In the genomic region with DNA sequence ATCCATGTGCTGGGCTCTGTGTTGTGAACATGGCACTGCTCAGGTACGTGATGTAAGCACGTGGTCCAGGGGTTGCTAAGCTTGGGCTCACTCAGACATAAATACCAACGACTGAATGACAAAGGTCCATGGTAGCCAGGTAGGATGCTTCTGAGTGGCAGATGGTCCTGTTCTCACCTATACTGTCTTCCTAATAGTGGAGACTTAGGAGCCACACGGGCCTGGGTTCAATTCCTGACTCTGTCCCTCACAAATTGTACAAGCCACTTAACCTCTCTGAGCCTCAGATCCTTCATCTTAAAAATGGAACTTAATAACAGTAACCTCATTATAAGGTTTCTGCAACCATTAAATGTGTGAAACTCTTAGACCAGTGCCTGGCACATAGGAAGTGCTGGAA, we compare ENCODE assay signal across 6 cellular contexts. TPM values are rescaled to one million over a fixed set of nuclear protein-coding genes. Genes with fewer than 3 reads are reported as not detected.
"Had no signal": no experiment of that assay in that cellular context is flagged by ENCODE, and none has a peak within 500 bp of the region (broad histone marks: within the 10 kb centered on the region; RNA-seq: fewer than 3 reads in every experiment).

No MANE protein-coding gene starts in this region.

- DNase-seq: H9, HCEC 1CT, KBM-7 had no signal

- H3K4me3 ChIP-seq: GM23338 had no signal

- H2AFZ ChIP-seq: GM23338 had no signal

- H3K4me2 ChIP-seq: GM23338 had no signal

- ATAC-seq: GM23338 had no signal

RNA-seq across cellular contexts. Expression of a gene that starts 6.8 kb away (rescaled TPM):
- total RNA-seq: GM23338, H1, HT-29 had no signal

RNA-seq across cellular contexts. Expression of a gene that starts 36.7 kb away (rescaled TPM):
- total RNA-seq: HT-29 had no signal
